1 cellular context compared by ENCODE assay signal in the genomic region with DNA sequence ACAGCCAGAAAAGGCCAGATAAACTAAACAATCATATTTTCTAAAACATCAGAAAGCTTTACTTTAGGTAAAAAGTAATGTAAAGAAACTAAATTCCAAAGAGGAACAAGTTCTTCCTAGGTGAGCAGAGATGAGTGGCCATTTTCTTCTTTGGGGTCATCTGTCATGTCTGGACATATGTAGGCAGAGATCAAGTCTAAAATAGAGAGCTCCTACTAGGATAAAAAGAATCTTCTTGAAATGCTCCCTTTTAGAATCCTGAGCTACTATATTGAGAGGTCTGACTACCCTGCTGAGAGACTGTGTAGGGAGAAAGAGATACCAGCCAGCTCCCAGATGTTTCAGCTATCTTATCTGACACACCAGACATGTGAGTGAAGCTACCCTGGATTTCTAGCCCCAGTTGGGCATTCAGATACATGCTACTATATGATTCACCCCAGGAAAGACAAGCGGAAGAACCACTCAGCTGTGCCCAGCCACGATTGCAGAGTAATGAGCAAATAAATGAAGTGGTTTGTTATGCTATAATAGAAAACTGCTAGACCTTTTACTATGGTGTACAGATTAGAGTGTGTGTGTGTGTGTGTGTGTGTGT.
TF ChIP-seq lines count a peak whose summit lies in the region.

No MANE protein-coding gene starts in this region.

TF ChIP-seq in K562, 482 proteins besides CTCF, POLR2A, EP300 and RAD21 (continued from another document and continues in another):
- TF ChIP-seq, protein P1, sequence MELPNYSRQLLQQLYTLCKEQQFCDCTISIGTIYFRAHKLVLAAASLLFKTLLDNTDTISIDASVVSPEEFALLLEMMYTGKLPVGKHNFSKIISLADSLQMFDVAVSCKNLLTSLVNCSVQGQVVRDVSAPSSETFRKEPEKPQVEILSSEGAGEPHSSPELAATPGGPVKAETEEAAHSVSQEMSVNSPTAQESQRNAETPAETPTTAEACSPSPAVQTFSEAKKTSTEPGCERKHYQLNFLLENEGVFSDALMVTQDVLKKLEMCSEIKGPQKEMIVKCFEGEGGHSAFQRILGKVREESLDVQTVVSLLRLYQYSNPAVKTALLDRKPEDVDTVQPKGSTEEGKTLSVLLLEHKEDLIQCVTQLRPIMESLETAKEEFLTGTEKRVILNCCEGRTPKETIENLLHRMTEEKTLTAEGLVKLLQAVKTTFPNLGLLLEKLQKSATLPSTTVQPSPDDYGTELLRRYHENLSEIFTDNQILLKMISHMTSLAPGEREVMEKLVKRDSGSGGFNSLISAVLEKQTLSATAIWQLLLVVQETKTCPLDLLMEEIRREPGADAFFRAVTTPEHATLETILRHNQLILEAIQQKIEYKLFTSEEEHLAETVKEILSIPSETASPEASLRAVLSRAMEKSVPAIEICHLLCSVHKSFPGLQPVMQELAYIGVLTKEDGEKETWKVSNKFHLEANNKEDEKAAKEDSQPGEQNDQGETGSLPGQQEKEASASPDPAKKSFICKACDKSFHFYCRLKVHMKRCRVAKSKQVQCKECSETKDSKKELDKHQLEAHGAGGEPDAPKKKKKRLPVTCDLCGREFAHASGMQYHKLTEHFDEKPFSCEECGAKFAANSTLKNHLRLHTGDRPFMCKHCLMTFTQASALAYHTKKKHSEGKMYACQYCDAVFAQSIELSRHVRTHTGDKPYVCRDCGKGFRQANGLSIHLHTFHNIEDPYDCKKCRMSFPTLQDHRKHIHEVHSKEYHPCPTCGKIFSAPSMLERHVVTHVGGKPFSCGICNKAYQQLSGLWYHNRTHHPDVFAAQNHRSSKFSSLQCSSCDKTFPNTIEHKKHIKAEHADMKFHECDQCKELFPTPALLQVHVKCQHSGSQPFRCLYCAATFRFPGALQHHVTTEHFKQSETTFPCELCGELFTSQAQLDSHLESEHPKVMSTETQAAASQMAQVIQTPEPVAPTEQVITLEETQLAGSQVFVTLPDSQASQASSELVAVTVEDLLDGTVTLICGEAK (IDR thresholded peaks at IDR 0.05) = no peak
- TF ChIP-seq, protein P1 (CRISPR knock-in tag; IDR thresholded peaks at IDR 0.05) = no peak
- TF ChIP-seq ADNP (tag; IDR thresholded peaks at IDR 0.05) = 0 out of 2 replicates have a peak, but pooled peaks have one; percentile 36
- TF ChIP-seq, protein P2, sequence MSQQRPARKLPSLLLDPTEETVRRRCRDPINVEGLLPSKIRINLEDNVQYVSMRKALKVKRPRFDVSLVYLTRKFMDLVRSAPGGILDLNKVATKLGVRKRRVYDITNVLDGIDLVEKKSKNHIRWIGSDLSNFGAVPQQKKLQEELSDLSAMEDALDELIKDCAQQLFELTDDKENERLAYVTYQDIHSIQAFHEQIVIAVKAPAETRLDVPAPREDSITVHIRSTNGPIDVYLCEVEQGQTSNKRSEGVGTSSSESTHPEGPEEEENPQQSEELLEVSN (IDR thresholded peaks at IDR 0.05; ENCODE audit: borderline replicate concordance in 1 of 2, extremely low read depth in 1 of 2, insufficient read depth in 1 of 2, insufficient read length in 1 of 2, low read depth in 1 of 2, low read length in 1 of 2, poor library complexity in 1 of 2, severe bottlenecking in 1 of 2) = no peak
- TF ChIP-seq, protein P3, sequence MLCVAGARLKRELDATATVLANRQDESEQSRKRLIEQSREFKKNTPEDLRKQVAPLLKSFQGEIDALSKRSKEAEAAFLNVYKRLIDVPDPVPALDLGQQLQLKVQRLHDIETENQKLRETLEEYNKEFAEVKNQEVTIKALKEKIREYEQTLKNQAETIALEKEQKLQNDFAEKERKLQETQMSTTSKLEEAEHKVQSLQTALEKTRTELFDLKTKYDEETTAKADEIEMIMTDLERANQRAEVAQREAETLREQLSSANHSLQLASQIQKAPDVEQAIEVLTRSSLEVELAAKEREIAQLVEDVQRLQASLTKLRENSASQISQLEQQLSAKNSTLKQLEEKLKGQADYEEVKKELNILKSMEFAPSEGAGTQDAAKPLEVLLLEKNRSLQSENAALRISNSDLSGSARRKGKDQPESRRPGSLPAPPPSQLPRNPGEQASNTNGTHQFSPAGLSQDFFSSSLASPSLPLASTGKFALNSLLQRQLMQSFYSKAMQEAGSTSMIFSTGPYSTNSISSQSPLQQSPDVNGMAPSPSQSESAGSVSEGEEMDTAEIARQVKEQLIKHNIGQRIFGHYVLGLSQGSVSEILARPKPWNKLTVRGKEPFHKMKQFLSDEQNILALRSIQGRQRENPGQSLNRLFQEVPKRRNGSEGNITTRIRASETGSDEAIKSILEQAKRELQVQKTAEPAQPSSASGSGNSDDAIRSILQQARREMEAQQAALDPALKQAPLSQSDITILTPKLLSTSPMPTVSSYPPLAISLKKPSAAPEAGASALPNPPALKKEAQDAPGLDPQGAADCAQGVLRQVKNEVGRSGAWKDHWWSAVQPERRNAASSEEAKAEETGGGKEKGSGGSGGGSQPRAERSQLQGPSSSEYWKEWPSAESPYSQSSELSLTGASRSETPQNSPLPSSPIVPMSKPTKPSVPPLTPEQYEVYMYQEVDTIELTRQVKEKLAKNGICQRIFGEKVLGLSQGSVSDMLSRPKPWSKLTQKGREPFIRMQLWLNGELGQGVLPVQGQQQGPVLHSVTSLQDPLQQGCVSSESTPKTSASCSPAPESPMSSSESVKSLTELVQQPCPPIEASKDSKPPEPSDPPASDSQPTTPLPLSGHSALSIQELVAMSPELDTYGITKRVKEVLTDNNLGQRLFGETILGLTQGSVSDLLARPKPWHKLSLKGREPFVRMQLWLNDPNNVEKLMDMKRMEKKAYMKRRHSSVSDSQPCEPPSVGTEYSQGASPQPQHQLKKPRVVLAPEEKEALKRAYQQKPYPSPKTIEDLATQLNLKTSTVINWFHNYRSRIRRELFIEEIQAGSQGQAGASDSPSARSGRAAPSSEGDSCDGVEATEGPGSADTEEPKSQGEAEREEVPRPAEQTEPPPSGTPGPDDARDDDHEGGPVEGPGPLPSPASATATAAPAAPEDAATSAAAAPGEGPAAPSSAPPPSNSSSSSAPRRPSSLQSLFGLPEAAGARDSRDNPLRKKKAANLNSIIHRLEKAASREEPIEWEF (CRISPR knock-in tag; IDR thresholded peaks at IDR 0.05) = no peak
- TF ChIP-seq HDAC2 (IDR thresholded peaks at IDR 0.05) = peak; percentile 92
- TF ChIP-seq, protein P4, sequence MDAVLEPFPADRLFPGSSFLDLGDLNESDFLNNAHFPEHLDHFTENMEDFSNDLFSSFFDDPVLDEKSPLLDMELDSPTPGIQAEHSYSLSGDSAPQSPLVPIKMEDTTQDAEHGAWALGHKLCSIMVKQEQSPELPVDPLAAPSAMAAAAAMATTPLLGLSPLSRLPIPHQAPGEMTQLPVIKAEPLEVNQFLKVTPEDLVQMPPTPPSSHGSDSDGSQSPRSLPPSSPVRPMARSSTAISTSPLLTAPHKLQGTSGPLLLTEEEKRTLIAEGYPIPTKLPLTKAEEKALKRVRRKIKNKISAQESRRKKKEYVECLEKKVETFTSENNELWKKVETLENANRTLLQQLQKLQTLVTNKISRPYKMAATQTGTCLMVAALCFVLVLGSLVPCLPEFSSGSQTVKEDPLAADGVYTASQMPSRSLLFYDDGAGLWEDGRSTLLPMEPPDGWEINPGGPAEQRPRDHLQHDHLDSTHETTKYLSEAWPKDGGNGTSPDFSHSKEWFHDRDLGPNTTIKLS (IDR thresholded peaks at IDR 0.05; ENCODE audit: borderline replicate concordance, low read depth) = peak; percentile 38; the same call in 1 of the 2 replicates
- 0 out of 2 replicates have a peak, but pooled peaks have one; percentile 12 for TF ChIP-seq NFATC3 (IDR thresholded peaks at IDR 0.05)
- TF ChIP-seq, protein P5, sequence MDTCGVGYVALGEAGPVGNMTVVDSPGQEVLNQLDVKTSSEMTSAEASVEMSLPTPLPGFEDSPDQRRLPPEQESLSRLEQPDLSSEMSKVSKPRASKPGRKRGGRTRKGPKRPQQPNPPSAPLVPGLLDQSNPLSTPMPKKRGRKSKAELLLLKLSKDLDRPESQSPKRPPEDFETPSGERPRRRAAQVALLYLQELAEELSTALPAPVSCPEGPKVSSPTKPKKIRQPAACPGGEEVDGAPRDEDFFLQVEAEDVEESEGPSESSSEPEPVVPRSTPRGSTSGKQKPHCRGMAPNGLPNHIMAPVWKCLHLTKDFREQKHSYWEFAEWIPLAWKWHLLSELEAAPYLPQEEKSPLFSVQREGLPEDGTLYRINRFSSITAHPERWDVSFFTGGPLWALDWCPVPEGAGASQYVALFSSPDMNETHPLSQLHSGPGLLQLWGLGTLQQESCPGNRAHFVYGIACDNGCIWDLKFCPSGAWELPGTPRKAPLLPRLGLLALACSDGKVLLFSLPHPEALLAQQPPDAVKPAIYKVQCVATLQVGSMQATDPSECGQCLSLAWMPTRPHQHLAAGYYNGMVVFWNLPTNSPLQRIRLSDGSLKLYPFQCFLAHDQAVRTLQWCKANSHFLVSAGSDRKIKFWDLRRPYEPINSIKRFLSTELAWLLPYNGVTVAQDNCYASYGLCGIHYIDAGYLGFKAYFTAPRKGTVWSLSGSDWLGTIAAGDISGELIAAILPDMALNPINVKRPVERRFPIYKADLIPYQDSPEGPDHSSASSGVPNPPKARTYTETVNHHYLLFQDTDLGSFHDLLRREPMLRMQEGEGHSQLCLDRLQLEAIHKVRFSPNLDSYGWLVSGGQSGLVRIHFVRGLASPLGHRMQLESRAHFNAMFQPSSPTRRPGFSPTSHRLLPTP (IDR thresholded peaks at IDR 0.05; ENCODE audit: borderline replicate concordance, extremely low read depth, insufficient read length) = no peak
- TF ChIP-seq FOXJ2 (tag; IDR thresholded peaks at IDR 0.05) = peak; percentile 55
- peak; percentile 85 for TF ChIP-seq ZBTB17 (CRISPR knock-in tag; IDR thresholded peaks at IDR 0.05)
- no peak for TF ChIP-seq ZNF133 (CRISPR knock-in tag; IDR thresholded peaks at IDR 0.05)
- TF ChIP-seq SMAD2 (IDR thresholded peaks at IDR 0.05; ENCODE audit: low read depth, low read length) = no peak
- TF ChIP-seq, protein P6, sequence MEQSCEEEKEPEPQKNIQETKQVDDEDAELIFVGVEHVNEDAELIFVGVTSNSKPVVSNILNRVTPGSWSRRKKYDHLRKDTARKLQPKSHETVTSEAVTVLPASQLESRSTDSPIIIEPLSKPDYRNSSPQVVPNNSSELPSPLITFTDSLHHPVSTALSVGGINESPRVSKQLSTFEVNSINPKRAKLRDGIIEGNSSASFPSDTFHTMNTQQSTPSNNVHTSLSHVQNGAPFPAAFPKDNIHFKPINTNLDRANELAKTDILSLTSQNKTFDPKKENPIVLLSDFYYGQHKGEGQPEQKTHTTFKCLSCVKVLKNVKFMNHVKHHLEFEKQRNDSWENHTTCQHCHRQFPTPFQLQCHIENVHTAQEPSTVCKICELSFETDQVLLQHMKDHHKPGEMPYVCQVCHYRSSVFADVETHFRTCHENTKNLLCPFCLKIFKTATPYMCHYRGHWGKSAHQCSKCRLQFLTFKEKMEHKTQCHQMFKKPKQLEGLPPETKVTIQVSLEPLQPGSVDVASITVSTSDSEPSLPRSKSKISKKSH (CRISPR knock-in tag; IDR thresholded peaks at IDR 0.05) = no peak
- TF ChIP-seq ARNT (IDR thresholded peaks at IDR 0.05) = peak; percentile 92 to 96; a peak in 3 of 4 replicates
- TF ChIP-seq MEF2A (IDR thresholded peaks at IDR 0.05; ENCODE audit: control insufficient read depth, low read depth, low read length) = peak; percentile 81
- 0 out of 2 replicates have a peak, but pooled peaks have one; percentile 24 for TF ChIP-seq ZEB2 (IDR thresholded peaks at IDR 0.05)
- TF ChIP-seq ZNF586 (CRISPR knock-in tag; conservative IDR thresholded peaks at IDR 0.05) = no peak
- peak; percentile 61; the same call in 1 of the 2 replicates for TF ChIP-seq PYGO2 (tag; IDR thresholded peaks at IDR 0.05)
- TF ChIP-seq, protein P7, sequence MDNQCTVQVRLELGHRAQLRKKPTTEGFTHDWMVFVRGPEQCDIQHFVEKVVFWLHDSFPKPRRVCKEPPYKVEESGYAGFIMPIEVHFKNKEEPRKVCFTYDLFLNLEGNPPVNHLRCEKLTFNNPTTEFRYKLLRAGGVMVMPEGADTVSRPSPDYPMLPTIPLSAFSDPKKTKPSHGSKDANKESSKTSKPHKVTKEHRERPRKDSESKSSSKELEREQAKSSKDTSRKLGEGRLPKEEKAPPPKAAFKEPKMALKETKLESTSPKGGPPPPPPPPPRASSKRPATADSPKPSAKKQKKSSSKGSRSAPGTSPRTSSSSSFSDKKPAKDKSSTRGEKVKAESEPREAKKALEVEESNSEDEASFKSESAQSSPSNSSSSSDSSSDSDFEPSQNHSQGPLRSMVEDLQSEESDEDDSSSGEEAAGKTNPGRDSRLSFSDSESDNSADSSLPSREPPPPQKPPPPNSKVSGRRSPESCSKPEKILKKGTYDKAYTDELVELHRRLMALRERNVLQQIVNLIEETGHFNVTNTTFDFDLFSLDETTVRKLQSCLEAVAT (IDR thresholded peaks at IDR 0.05) = peak in 1 of 2 experiments; percentile 78; a peak in 2 of 4 replicates
- TF ChIP-seq FUS (optimal IDR thresholded peaks at IDR 0.05; ENCODE audit: low read depth, low read length) = no peak
- TF ChIP-seq FOXP1 (CRISPR knock-in tag; IDR thresholded peaks at IDR 0.05) = no peak
- TF ChIP-seq, protein P8, sequence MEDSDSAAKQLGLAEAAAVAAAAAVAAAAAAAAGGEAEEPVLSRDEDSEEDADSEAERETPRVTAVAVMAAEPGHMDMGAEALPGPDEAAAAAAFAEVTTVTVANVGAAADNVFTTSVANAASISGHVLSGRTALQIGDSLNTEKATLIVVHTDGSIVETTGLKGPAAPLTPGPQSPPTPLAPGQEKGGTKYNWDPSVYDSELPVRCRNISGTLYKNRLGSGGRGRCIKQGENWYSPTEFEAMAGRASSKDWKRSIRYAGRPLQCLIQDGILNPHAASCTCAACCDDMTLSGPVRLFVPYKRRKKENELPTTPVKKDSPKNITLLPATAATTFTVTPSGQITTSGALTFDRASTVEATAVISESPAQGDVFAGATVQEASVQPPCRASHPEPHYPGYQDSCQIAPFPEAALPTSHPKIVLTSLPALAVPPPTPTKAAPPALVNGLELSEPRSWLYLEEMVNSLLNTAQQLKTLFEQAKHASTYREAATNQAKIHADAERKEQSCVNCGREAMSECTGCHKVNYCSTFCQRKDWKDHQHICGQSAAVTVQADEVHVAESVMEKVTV (CRISPR knock-in tag; IDR thresholded peaks at IDR 0.05) = 0 out of 2 replicates have a peak, but pooled peaks have one; percentile 13
